Comparison of ENCODE assay signal across 26 cellular contexts in the genomic region with DNA sequence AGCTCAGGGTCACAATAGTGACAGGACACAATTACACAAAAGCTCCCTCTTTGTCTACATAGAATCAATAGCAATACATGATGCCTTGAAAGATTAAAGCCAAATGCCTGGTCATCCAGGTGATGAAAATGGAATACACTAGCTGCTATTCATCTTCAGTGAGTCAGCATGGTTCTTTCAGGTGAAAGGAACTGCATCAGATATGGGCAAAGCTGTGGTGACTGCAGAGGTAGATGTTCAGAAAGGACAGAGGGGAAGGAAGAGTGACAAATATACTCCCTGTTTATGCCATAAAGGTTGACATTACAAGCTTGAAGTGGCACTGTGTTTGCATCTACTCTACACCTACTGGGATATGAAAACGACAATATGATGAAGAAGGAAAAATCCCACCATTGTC. TPM values are rescaled to one million over a fixed set of nuclear protein-coding genes. Genes with fewer than 3 reads are reported as not detected.
A peak's percentile ranks its signal among the peaks of the same experiment; 100 is the strongest.
DNase-seq lines count a peak whose midpoint lies in the region; ATAC-seq, FAIRE-seq and TF ChIP-seq lines count a peak whose summit lies in the region.
"Had no signal": no experiment of that assay in that cellular context is flagged by ENCODE, and none has a peak within 500 bp of the region (broad histone marks: within the 10 kb centered on the region; RNA-seq: fewer than 3 reads in every experiment).

No MANE protein-coding gene starts in this region.

- no peak for TF ChIP-seq EP300 in SK-N-SH (IDR thresholded peaks at IDR 0.05; ENCODE audit: borderline replicate concordance in 1 of 2, low read depth in 1 of 2, low read length in 1 of 2)

- H3K4me2 ChIP-seq in SK-N-SH: no peak overlapping the region
- H3K4me2 ChIP-seq: A549; BLaER1 treated with 17β-estradiol and CSF1 and Interleukin-3, amounts not matched to agents 10 nM and 100 nM had no signal

- no peaks in the 10 kb centered on the region for H3K9me3 Mint-ChIP-seq in activated naive CD4-positive, alpha-beta T cell treated with anti-CD3 and anti-CD28 coated beads, Interleukin-2, amount 50 U/mL, for 72 hours
- peaks cover 22% of the 10 kb centered on the region for H3K9me3 Mint-ChIP-seq in activated T-helper 1 cell treated with anti-CD3 and anti-CD28 coated beads, Interleukin-12 subunit alpha, Interleukin-12 subunit beta, Interleukin-2, Interleukin-4 antibody, amounts not matched to agents 30 ng/mL and 10 ng/mL and 1 ng/mL, durations not matched to agents 14 hours and 24 hours and 36 hours
- H3K9me3 Mint-ChIP-seq: CD4-positive, alpha-beta T cell had no signal

- TF ChIP-seq CTCF in SK-N-SH (IDR thresholded peaks at IDR 0.05): no peak

- no peaks in the 10 kb centered on the region for H3F3A ChIP-seq in SK-N-SH (replicated peaks; ENCODE audit: insufficient read depth)

- H3K27ac ChIP-seq in SK-N-SH (ENCODE audit: low read depth in 2 of 2, low read length in 1 of 2): no peak overlapping the region
- H3K27ac ChIP-seq: A549; BLaER1 treated with 17β-estradiol and CSF1 and Interleukin-3, amounts not matched to agents 10 nM and 100 nM had no signal

- peak overlapping the region; percentile 41 for H3K4me3 Mint-ChIP-seq in activated T-helper 1 cell treated with anti-CD3 and anti-CD28 coated beads, Interleukin-12 subunit alpha, Interleukin-12 subunit beta, Interleukin-2, Interleukin-4 antibody, amounts not matched to agents 30 ng/mL and 10 ng/mL and 1 ng/mL, durations not matched to agents 14 hours and 24 hours and 36 hours
- H3K4me3 Mint-ChIP-seq: CD4-positive, alpha-beta T cell had no signal

- DNase-seq in activated naive CD4-positive, alpha-beta T cell treated with anti-CD3 and anti-CD28 coated beads, Interleukin-2, amount 50 U/mL, for 72 hours (ENCODE audit: low spot score in 2 of 2): no peak
- DNase-seq in activated naive CD4-positive, alpha-beta T cell treated with Interleukin-2 at 50 U/mL for 16 hours: no peak
- DNase-seq in GM18507 (ENCODE audit: extremely low spot score, insufficient read length, low read depth) (no peak), kidney tubule cell (ENCODE audit: low spot score) (peak; percentile 12), NCI-H1694 (lab: John Stamatoyannopoulos, UW) (no peak), SK-N-SH (no peak)
- no peak for DNase-seq in activated T-helper 1 cell treated with anti-CD3 and anti-CD28 coated beads, Interleukin-12 subunit alpha, Interleukin-12 subunit beta, Interleukin-2, Interleukin-4 antibody, amounts not matched to agents 30 ng/mL and 10 ng/mL and 1 ng/mL, durations not matched to agents 14 hours and 24 hours and 36 hours (ENCODE audit: low spot score)
- DNase-seq: AML-193; CD4-positive, alpha-beta T cell; DMS53; IMR-90; KG1; NCI-H1105 treated with DMSO at 0.1 percent for 48 hours; NCI-H146; NCI-H2029; NCI-H524 treated with DMSO at 0.1 percent for 48 hours; NCI-H774; PC-3 had no signal

- no peaks in the 10 kb centered on the region for H3K36me3 ChIP-seq in SK-N-SH (replicated peaks in 1 of 2; ENCODE audit: control insufficient read depth in 1 of 2, insufficient read depth in 2 of 2, low read length in 1 of 2)
- H3K36me3 ChIP-seq: BLaER1 treated with 17β-estradiol and CSF1 and Interleukin-3, amounts not matched to agents 10 nM and 100 nM; MG63 had no signal

- intact Hi-C loops in activated T-helper 1 cell treated with anti-CD3 and anti-CD28 coated beads, Interleukin-12 subunit alpha, Interleukin-12 subunit beta, Interleukin-2, Interleukin-4 antibody, amounts not matched to agents 30 ng/mL and 10 ng/mL and 1 ng/mL, durations not matched to agents 14 hours and 24 hours and 36 hours (cut with micrococcal nuclease): loop anchor here (1.0 to 10.0 kb wide), 4 partner anchors 8 to 517 kb away; a partner anchor contains a TSS

- H3K9ac ChIP-seq in SK-N-SH: no peak overlapping the region
- H3K9ac ChIP-seq: BLaER1 treated with 17β-estradiol and CSF1 and Interleukin-3, amounts not matched to agents 10 nM and 100 nM had no signal

- H3K36me3 Mint-ChIP-seq in activated naive CD4-positive, alpha-beta T cell treated with anti-CD3 and anti-CD28 coated beads, Interleukin-2, amount 50 U/mL, for 72 hours: no peaks in the 10 kb centered on the region
- peaks cover 7% of the 10 kb centered on the region for H3K36me3 Mint-ChIP-seq in activated T-helper 1 cell treated with anti-CD3 and anti-CD28 coated beads, Interleukin-12 subunit alpha, Interleukin-12 subunit beta, Interleukin-2, Interleukin-4 antibody, amounts not matched to agents 30 ng/mL and 10 ng/mL and 1 ng/mL, durations not matched to agents 14 hours and 24 hours and 36 hours (ENCODE audit: low read depth)

- peaks cover 2% of the 10 kb centered on the region for H3K27me3 Mint-ChIP-seq in activated T-helper 1 cell treated with anti-CD3 and anti-CD28 coated beads, Interleukin-12 subunit alpha, Interleukin-12 subunit beta, Interleukin-2, Interleukin-4 antibody, amounts not matched to agents 30 ng/mL and 10 ng/mL and 1 ng/mL, durations not matched to agents 14 hours and 24 hours and 36 hours (ENCODE audit: insufficient read depth)
- H3K27me3 Mint-ChIP-seq: CD4-positive, alpha-beta T cell had no signal

- H3K4me1 ChIP-seq in SK-N-SH (ENCODE audit: control insufficient read depth in 1 of 2, insufficient read depth in 2 of 2, low read depth in 1 of 2, low read length in 1 of 2): no peaks in the 10 kb centered on the region
- H3K4me1 ChIP-seq: A549; BLaER1 treated with 17β-estradiol and CSF1 and Interleukin-3, amounts not matched to agents 10 nM and 100 nM had no signal

- no peak overlapping the region for H3K4me3 ChIP-seq in SK-N-SH (ENCODE audit: low read depth in 2 of 2, low read length in 1 of 2)
- H3K4me3 ChIP-seq: A549; BLaER1 treated with 17β-estradiol and CSF1 and Interleukin-3, amounts not matched to agents 10 nM and 100 nM; MG63 had no signal

- ATAC-seq in activated naive CD4-positive, alpha-beta T cell treated with anti-CD3 and anti-CD28 coated beads, Interleukin-2, amount 50 U/mL, for 72 hours: peak; percentile 22 to 54
- ATAC-seq: A549, HCT116, PC-3 had no signal

- WGBS in SK-N-SH (ENCODE audit: low lambda C conversion rate): 15% methylated on average over 1 of the region's 1 CpG

- H3K27ac Mint-ChIP-seq in activated naive CD4-positive, alpha-beta T cell treated with anti-CD3 and anti-CD28 coated beads, Interleukin-2, amount 50 U/mL, for 72 hours: peak overlapping the region in 1 of 2 donors; percentile 2
- H3K27ac Mint-ChIP-seq in activated T-helper 1 cell treated with anti-CD3 and anti-CD28 coated beads, Interleukin-12 subunit alpha, Interleukin-12 subunit beta, Interleukin-2, Interleukin-4 antibody, amounts not matched to agents 30 ng/mL and 10 ng/mL and 1 ng/mL, durations not matched to agents 14 hours and 24 hours and 36 hours: peak overlapping the region; percentile 78
- H3K27ac Mint-ChIP-seq: CD4-positive, alpha-beta T cell had no signal

- H3K79me2 ChIP-seq in SK-N-SH (ENCODE audit: insufficient read depth): no peaks in the 10 kb centered on the region

- H4K20me1 ChIP-seq in SK-N-SH (ENCODE audit: insufficient read depth): no peaks in the 10 kb centered on the region
- H4K20me1 ChIP-seq: BLaER1 treated with 17β-estradiol and CSF1 and Interleukin-3, amounts not matched to agents 10 nM and 100 nM had no signal

- H3K9me3 ChIP-seq in SK-N-SH: no peaks in the 10 kb centered on the region
- H3K9me3 ChIP-seq: A549, MG63 had no signal

- no peak for TF ChIP-seq RAD21 in SK-N-SH (IDR thresholded peaks at IDR 0.05; ENCODE audit: low read length)

- no peak overlapping the region for H2AFZ ChIP-seq in SK-N-SH (ENCODE audit: low read depth)

- CTCF ChIA-PET in SK-N-SH (lab: Yijun Ruan, JAX): interaction anchor here (1.0 kb wide), 1 partner anchor 28 kb away, joined by 3 read pairs; no protein-coding TSS in a partner anchor

- POLR2A ChIA-PET in SK-N-SH (lab: Yijun Ruan, JAX): no interaction called here

- H3K4me1 Mint-ChIP-seq in activated T-helper 1 cell treated with anti-CD3 and anti-CD28 coated beads, Interleukin-12 subunit alpha, Interleukin-12 subunit beta, Interleukin-2, Interleukin-4 antibody, amounts not matched to agents 30 ng/mL and 10 ng/mL and 1 ng/mL, durations not matched to agents 14 hours and 24 hours and 36 hours (ENCODE audit: low read depth): peaks cover 50% of the 10 kb centered on the region

- FAIRE-seq in GM18507 (lab: Jason Lieb, UNC): peak; percentile 15
- FAIRE-seq: D721Med, G401.6 had no signal

- H3K27me3 ChIP-seq in SK-N-SH (ENCODE audit: insufficient read depth): no peaks in the 10 kb centered on the region
- H3K27me3 ChIP-seq: MG63 had no signal

- no peaks in the 10 kb centered on the region for H3K9me2 ChIP-seq in SK-N-SH

TF ChIP-seq in SK-N-SH, 30 proteins besides CTCF, POLR2A, EP300 and RAD21:
- TF ChIP-seq TCF12 (IDR thresholded peaks at IDR 0.05) (no peak), SIN3A (IDR thresholded peaks at IDR 0.05; ENCODE audit: borderline replicate concordance, low read depth, low read length) (no peak), NFIC (IDR thresholded peaks at IDR 0.05; ENCODE audit: borderline replicate concordance) (no peak), GABPA (IDR thresholded peaks at IDR 0.05; ENCODE audit: low read depth) (no peak), FOSL2 (IDR thresholded peaks at IDR 0.05; ENCODE audit: borderline replicate concordance, low read depth) (no peak), RFX5 (IDR thresholded peaks at IDR 0.05; ENCODE audit: low read length) (no peak)
TF ChIP-seq in SK-N-SH: peak in this region for 0.

RNA-seq across cellular contexts. Expression of a gene that starts 20.0 kb away (rescaled TPM):
- not detected for total RNA-seq in activated naive CD4-positive, alpha-beta T cell treated with anti-CD3 and anti-CD28 coated beads, Interleukin-2, amount 50 U/mL, for 72 hours
- total RNA-seq in activated T-helper 1 cell treated with anti-CD3 and anti-CD28 coated beads, Interleukin-12 subunit alpha, Interleukin-12 subunit beta, Interleukin-2, Interleukin-4 antibody, amounts not matched to agents 30 ng/mL and 10 ng/mL and 1 ng/mL, durations not matched to agents 14 hours and 24 hours and 36 hours: not detected in 2 replicates
- polyA plus RNA-seq in SK-N-SH (2012; rRNA removed): not detected in 2 replicates
- not detected in 2 replicates for polyA plus RNA-seq in SK-N-SH (2012; cell fraction: cytosol; rRNA removed)
- polyA plus RNA-seq in SK-N-SH (2012; cell fraction: nucleus; rRNA removed): not detected in 2 replicates
- total RNA-seq: CD4-positive, alpha-beta T cell; Daoy; H4; IMR-90; PC-3 had no signal
- polyA plus RNA-seq: A549, IMR-90 had no signal
